Comparison of ENCODE assay signal across 16 cellular contexts in genomic region chr20:1922786-1923185, GRCh38.
"Had no signal": no experiment of that assay in that cellular context is flagged by ENCODE, and none has a peak within 500 bp of the region (broad histone marks: within the 10 kb centered on the region; RNA-seq: fewer than 3 reads in every experiment).

No MANE protein-coding gene starts in this region.

- H3K9me3 Mint-ChIP-seq: natural killer cell; neural crest cell; stimulated activated naive CD8-positive, alpha-beta T cell treated with anti-CD3 and anti-CD28 coated beads, Interleukin-15, amount 100 ng/mL, for 72 hours had no signal

- H3K27me3 Mint-ChIP-seq: progenitor cell of endocrine pancreas had no signal

- ATAC-seq: left ventricle myocardium superior; lower lobe of right lung; natural killer cell; sciatic nerve; stimulated activated naive CD8-positive, alpha-beta T cell treated with anti-CD3 and anti-CD28 coated beads, Interleukin-15, amount 100 ng/mL, for 72 hours had no signal

- H3K4me1 Mint-ChIP-seq: natural killer cell; neural crest cell; stimulated activated naive CD8-positive, alpha-beta T cell treated with anti-CD3 and anti-CD28 coated beads, Interleukin-15, amount 100 ng/mL, for 72 hours had no signal

- H3K4me3 Mint-ChIP-seq: natural killer cell; neural crest cell; stimulated activated naive CD8-positive, alpha-beta T cell treated with anti-CD3 and anti-CD28 coated beads, Interleukin-15, amount 100 ng/mL, for 72 hours had no signal

- H3K36me3 Mint-ChIP-seq: natural killer cell had no signal

- H3K27ac Mint-ChIP-seq: natural killer cell, progenitor cell of endocrine pancreas had no signal

- DNase-seq: dorsolateral prefrontal cortex; effector CD4-positive, alpha-beta T cell; hypothalamus; left ventricle myocardium superior; lower lobe of right lung; natural killer cell; stimulated activated CD4-positive, alpha-beta T cell treated with anti-CD3 and anti-CD28 coated beads, Interleukin-12 subunit alpha, Interleukin-12 subunit beta, amount 100 ng/mL, for 4 hours; stimulated activated CD4-positive, alpha-beta T cell treated with anti-CD3 and anti-CD28 coated beads, Interleukin-1b, Interleukin-23, amount 100 ng/mL, for 48 hours; stimulated activated CD4-positive, alpha-beta T cell treated with anti-CD3 and anti-CD28 coated beads, Interleukin-4, amount 100 ng/mL, for 1 hour; stimulated activated CD8-positive, alpha-beta memory T cell treated with anti-CD3 and anti-CD28 coated beads, Interleukin-4, amount 100 ng/mL, for 48 hours; stimulated activated naive CD4-positive, alpha-beta T cell; stimulated activated naive CD8-positive, alpha-beta T cell treated with anti-CD3 and anti-CD28 coated beads, Interleukin-15, amount 100 ng/mL, for 72 hours; transverse colon had no signal
